ENCODE assay signal across 18 cellular contexts in the genomic region with DNA sequence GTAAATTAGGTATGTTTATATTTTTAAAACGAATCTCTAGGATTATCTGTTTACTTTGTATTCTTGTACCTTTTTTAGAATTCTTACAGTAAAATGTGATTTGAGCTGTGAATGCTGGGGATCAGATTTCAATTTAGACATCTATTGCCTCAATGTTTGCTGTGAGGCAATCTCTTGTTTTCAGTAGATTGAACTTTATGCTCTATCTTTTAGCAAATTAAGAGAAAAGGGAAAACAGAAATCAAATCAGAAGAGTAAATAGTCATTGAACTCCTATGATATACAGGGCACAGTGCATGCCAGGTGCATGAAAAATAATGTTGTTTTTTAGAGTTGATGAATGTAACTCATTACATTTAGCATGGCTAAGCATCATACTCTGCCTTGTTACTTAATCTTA. TPM values are rescaled to one million over a fixed set of nuclear protein-coding genes. Genes with fewer than 3 reads are reported as not detected.
DNase-seq lines count a peak whose midpoint lies in the region; ATAC-seq and TF ChIP-seq lines count a peak whose summit lies in the region.
"Had no signal": no experiment of that assay in that cellular context is flagged by ENCODE, and none has a peak within 500 bp of the region (broad histone marks: within the 10 kb centered on the region; RNA-seq: fewer than 3 reads in every experiment).

No MANE protein-coding gene starts in this region.

- in situ Hi-C loops in ACHN (cut with HindIII; ENCODE audit: low pct_ligation_motif_present, low pct_unique_long_range_greater_than_20kb, low sequenced_read_pairs), result no loop called here

- H3K4me1 ChIP-seq in HEK293 (ENCODE audit: control insufficient read depth, insufficient read depth, low read length) (peaks cover 11% of the 10 kb centered on the region), right lobe of liver (peaks cover 0 to 21% (median 3%) of the 10 kb centered on the region in 4 donors)
- H3K4me1 ChIP-seq: BE2C had no signal

- no peaks in the 10 kb centered on the region for H3K27me3 ChIP-seq in right lobe of liver
- H3K27me3 ChIP-seq: BE2C had no signal

- POLR2A ChIA-PET in HEK293 (lab: Yijun Ruan, JAX), result no interaction called here

- H3K4me3 ChIP-seq in HEK293 (ENCODE audit: low read depth, low read length), result no peak overlapping the region
- no peak overlapping the region for H3K4me3 ChIP-seq in fibroblast of mammary gland (ENCODE audit: control insufficient read depth, low read depth, low read length)
- no peak overlapping the region for H3K4me3 ChIP-seq in right lobe of liver

- CTCF ChIA-PET in HEK293 (lab: Yijun Ruan, JAX), result interaction anchor here (0.6 kb wide), 1 partner anchor 17 kb away, joined by 3 read pairs; no protein-coding TSS in a partner anchor

- no peaks in the 10 kb centered on the region for H3K36me3 ChIP-seq in HEK293 (ENCODE audit: control insufficient read depth in 2 of 2, insufficient read depth in 1 of 2, low read length in 2 of 2)
- no peaks in the 10 kb centered on the region for H3K36me3 ChIP-seq in right lobe of liver
- H3K36me3 ChIP-seq: BE2C had no signal

- no peak for TF ChIP-seq POLR2A in right lobe of liver (IDR thresholded peaks at IDR 0.05)

- no peak for TF ChIP-seq CTCF in HEK293 (tag by site-specific recombination; IDR thresholded peaks at IDR 0.05)
- TF ChIP-seq CTCF in fibroblast of mammary gland (conservative IDR thresholded peaks at IDR 0.05; ENCODE audit: control insufficient read depth, insufficient read depth, low read depth, low read length), result no peak
- TF ChIP-seq CTCF in right lobe of liver (IDR thresholded peaks at IDR 0.05), result no peak

- DNase-seq in NCI-H1930 (lab: John Stamatoyannopoulos, UW), result peak; percentile 19 to 59
- DNase-seq in fibroblast of mammary gland (ENCODE audit: low read depth), result peak; percentile 20
- DNase-seq in right lobe of liver, result no peak
- no peak for DNase-seq in ACHN
- DNase-seq in SK-N-DZ (ENCODE audit: low spot score), result no peak
- DNase-seq: BE2C; CD4-positive, alpha-beta T cell; GOT3; NCI-H1105 treated with DMSO at 0.1 percent for 48 hours; NCI-H2029; NCI-H226; NCI-H526 treated with DMSO at 0.1 percent for 48 hours; NK-92 treated with Interleukin-12 subunit alpha and Interleukin-12 subunit beta, amount 100 ng/mL, for 24 hours; OCI-M1; RPMI8226; SIG-M5 had no signal

- ATAC-seq in right lobe of liver (peak; percentile 74 to 86 (median 80)), HG03432 (IDR thresholded peaks at IDR 0.05; ENCODE audit: unreplicated experiment) (no peak)

- H3K27ac ChIP-seq in HEK293 (ENCODE audit: extremely low read depth, low read depth, low read length), result no peak overlapping the region
- peak overlapping the region; percentile 28 to 87 (median 85) for H3K27ac ChIP-seq in right lobe of liver

- H3K9me3 ChIP-seq in HEK293 (ENCODE audit: control insufficient read depth, insufficient read depth, low read depth, low read length), result no peaks in the 10 kb centered on the region
- H3K9me3 ChIP-seq in right lobe of liver, result no peaks in the 10 kb centered on the region
- H3K9me3 ChIP-seq: BE2C had no signal

- intact Hi-C loops in right lobe of liver (cut with DNase I), result no loop called here

- 52% methylated on average over 1 of the region's 1 CpG for WGBS in right lobe of liver (ENCODE audit: insufficient coverage, low coverage, low lambda C conversion rate, missing lambda C conversion rate)

TF ChIP-seq in HEK293, 187 proteins besides CTCF, POLR2A, EP300 and RAD21:
- no peak for TF ChIP-seq ZNF133 (tag by site-specific recombination; IDR thresholded peaks at IDR 0.05)
- no peak for TF ChIP-seq ZNF596 (tag by site-specific recombination; IDR thresholded peaks at IDR 0.05)
- no peak for TF ChIP-seq TRIM28 (IDR thresholded peaks at IDR 0.05; ENCODE audit: borderline replicate concordance, low read length)
- TF ChIP-seq, protein P1, sequence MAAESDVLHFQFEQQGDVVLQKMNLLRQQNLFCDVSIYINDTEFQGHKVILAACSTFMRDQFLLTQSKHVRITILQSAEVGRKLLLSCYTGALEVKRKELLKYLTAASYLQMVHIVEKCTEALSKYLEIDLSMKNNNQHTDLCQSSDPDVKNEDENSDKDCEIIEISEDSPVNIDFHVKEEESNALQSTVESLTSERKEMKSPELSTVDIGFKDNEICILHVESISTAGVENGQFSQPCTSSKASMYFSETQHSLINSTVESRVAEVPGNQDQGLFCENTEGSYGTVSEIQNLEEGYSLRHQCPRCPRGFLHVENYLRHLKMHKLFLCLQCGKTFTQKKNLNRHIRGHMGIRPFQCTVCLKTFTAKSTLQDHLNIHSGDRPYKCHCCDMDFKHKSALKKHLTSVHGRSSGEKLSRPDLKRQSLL (tag by site-specific recombination; IDR thresholded peaks at IDR 0.05), result no peak
- TF ChIP-seq, protein P2, sequence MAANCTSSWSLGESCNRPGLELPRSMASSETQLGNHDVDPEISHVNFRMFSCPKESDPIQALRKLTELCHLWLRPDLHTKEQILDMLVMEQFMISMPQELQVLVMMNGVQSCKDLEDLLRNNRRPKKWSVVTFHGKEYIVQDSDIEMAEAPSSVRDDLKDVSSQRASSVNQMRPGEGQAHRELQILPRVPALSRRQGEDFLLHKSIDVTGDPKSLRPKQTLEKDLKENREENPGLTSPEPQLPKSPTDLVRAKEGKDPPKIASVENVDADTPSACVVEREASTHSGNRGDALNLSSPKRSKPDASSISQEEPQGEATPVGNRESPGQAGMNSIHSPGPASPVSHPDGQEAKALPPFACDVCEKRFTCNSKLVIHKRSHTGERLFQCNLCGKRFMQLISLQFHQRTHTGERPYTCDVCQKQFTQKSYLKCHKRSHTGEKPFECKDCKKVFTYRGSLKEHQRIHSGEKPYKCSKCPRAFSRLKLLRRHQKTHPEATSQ (tag by site-specific recombination; IDR thresholded peaks at IDR 0.05), result no peak
- TF ChIP-seq, protein P3, sequence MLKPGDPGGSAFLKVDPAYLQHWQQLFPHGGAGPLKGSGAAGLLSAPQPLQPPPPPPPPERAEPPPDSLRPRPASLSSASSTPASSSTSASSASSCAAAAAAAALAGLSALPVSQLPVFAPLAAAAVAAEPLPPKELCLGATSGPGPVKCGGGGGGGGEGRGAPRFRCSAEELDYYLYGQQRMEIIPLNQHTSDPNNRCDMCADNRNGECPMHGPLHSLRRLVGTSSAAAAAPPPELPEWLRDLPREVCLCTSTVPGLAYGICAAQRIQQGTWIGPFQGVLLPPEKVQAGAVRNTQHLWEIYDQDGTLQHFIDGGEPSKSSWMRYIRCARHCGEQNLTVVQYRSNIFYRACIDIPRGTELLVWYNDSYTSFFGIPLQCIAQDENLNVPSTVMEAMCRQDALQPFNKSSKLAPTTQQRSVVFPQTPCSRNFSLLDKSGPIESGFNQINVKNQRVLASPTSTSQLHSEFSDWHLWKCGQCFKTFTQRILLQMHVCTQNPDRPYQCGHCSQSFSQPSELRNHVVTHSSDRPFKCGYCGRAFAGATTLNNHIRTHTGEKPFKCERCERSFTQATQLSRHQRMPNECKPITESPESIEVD (tag by site-specific recombination; IDR thresholded peaks at IDR 0.05), result peak; percentile 82
- no peak for TF ChIP-seq GFI1B (tag by site-specific recombination; IDR thresholded peaks at IDR 0.05)
- no peak for TF ChIP-seq ZNF140 (tag by site-specific recombination; IDR thresholded peaks at IDR 0.05)
TF ChIP-seq in HEK293: peak in this region for 1.

RNA-seq across cellular contexts. Expression of a gene that starts 39.5 kb away (rescaled TPM):
- 1 to 10 TPM; 1.2 to 4.3 (median 2.5) TPM for total RNA-seq in right lobe of liver
- polyA plus RNA-seq in SK-N-DZ (2014; cell fraction: cytosol; rRNA removed), result 3.3 and 3.5 TPM in 2 replicates
- polyA plus RNA-seq in SK-N-DZ (2014; cell fraction: nucleus; rRNA removed), result 2.5 and 3.5 TPM in 2 replicates

Comparison
In these comparisons a context has a peak if more than half of its experiments do, and no peak if none do; other contexts are left out.
1. DNase-seq: peak in NCI-H1930 (2 of 2) and fibroblast of mammary gland (single experiment); none in right lobe of liver (0 of 3), ACHN (single experiment) and SK-N-DZ (single experiment).